28 cellular contexts compared by ENCODE assay signal in the genomic region with DNA sequence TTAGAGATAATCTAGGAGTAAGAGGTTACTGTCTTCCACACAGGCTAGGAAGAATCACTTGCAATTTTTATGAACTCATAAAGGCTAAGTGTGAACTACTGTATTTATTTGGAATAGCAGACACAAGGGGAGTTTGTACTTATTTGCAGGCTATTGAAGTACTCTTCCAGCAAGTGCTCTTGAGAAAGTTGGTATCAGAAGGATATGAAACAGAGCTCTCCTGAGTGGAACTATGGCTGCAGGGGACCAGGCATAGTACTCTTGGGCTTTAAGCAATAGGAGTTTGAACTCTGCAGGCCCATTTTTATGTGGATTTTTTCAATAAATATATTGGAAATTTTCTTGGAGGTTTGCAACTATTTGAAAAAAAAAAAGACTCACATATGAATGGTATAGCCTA.
"Had no signal": no experiment of that assay in that cellular context is flagged by ENCODE, and none has a peak within 500 bp of the region (broad histone marks: within the 10 kb centered on the region; RNA-seq: fewer than 3 reads in every experiment).

No MANE protein-coding gene starts in this region.

- H3K9me3 Mint-ChIP-seq: nephron, neural crest cell had no signal

- H3K27me3 Mint-ChIP-seq: naive thymus-derived CD8-positive, alpha-beta T cell had no signal

- DNase-seq: heart left ventricle; hypothalamus; immature natural killer cell; kidney; left colon; left ventricle myocardium inferior; mammary epithelial cell; naive thymus-derived CD8-positive, alpha-beta T cell; pancreas; posterior cingulate gyrus; retina; right cardiac atrium; stimulated activated CD4-positive, alpha-beta T cell treated with anti-CD3 and anti-CD28 coated beads, Interleukin-12 subunit alpha, Interleukin-12 subunit beta, amount 100 ng/mL, for 4 hours; stimulated activated CD4-positive, alpha-beta T cell treated with anti-CD3 and anti-CD28 coated beads, Interleukin-15, amount 100 ng/mL, for 24 hours; stimulated activated CD4-positive, alpha-beta T cell treated with anti-CD3 and anti-CD28 coated beads, Interleukin-2, amount 100 ng/mL, for 24 hours; stimulated activated CD4-positive, alpha-beta T cell treated with anti-CD3 and anti-CD28 coated beads, Interleukin-4, amount 100 ng/mL, for 1 hour; stimulated activated naive CD4-positive, alpha-beta T cell; stomach; testis; thyroid gland; transverse colon had no signal

- H3K27ac Mint-ChIP-seq: immature natural killer cell; naive thymus-derived CD8-positive, alpha-beta T cell; nephron; stimulated activated effector memory CD8-positive, alpha-beta T cell treated with anti-CD3 and anti-CD28 coated beads, Interleukin-12 subunit alpha, Interleukin-12 subunit beta, amount 100 ng/mL, for 72 hours had no signal

- H3K27ac ChIP-seq: heart left ventricle, left ventricle myocardium inferior, pancreas, prostate gland, skin epidermis, stomach, testis, thyroid gland, transverse colon, upper lobe of left lung had no signal

- H3K36me3 Mint-ChIP-seq: immature natural killer cell; naive thymus-derived CD8-positive, alpha-beta T cell; stimulated activated effector memory CD8-positive, alpha-beta T cell treated with anti-CD3 and anti-CD28 coated beads, Interleukin-12 subunit alpha, Interleukin-12 subunit beta, amount 100 ng/mL, for 72 hours had no signal

- H3K4me3 Mint-ChIP-seq: immature natural killer cell; naive thymus-derived CD8-positive, alpha-beta T cell; nephron; neural crest cell; stimulated activated effector memory CD8-positive, alpha-beta T cell treated with anti-CD3 and anti-CD28 coated beads, Interleukin-12 subunit alpha, Interleukin-12 subunit beta, amount 100 ng/mL, for 72 hours had no signal

- H3K4me1 ChIP-seq: heart left ventricle, left ventricle myocardium inferior, pancreas, prostate gland, stomach, testis, thyroid gland, transverse colon, upper lobe of left lung had no signal

- H3K27me3 ChIP-seq: heart left ventricle, pancreas, stomach, testis, thyroid gland, transverse colon, upper lobe of left lung had no signal

- H3K4me3 ChIP-seq: heart left ventricle, left ventricle myocardium inferior, pancreas, prostate gland, skin epidermis, stomach, testis, thyroid gland, transverse colon, upper lobe of left lung had no signal

- H3K4me1 Mint-ChIP-seq: immature natural killer cell; naive thymus-derived CD8-positive, alpha-beta T cell; neural crest cell; stimulated activated effector memory CD8-positive, alpha-beta T cell treated with anti-CD3 and anti-CD28 coated beads, Interleukin-12 subunit alpha, Interleukin-12 subunit beta, amount 100 ng/mL, for 72 hours had no signal

- H3K36me3 ChIP-seq: heart left ventricle, left ventricle myocardium inferior, pancreas, prostate gland, stomach, thyroid gland, transverse colon, upper lobe of left lung had no signal

- ATAC-seq: heart left ventricle; left colon; naive thymus-derived CD8-positive, alpha-beta T cell; pancreas; right cardiac atrium; sciatic nerve; stimulated activated effector memory CD8-positive, alpha-beta T cell treated with anti-CD3 and anti-CD28 coated beads, Interleukin-12 subunit alpha, Interleukin-12 subunit beta, amount 100 ng/mL, for 72 hours had no signal

- H3K9me3 ChIP-seq: heart left ventricle, left ventricle myocardium inferior, pancreas, prostate gland, stomach, testis, thyroid gland, transverse colon, upper lobe of left lung had no signal
